ENCODE assay signal across 8 cellular contexts in genomic region chr6:165308926-165309731, GRCh38. TPM values are rescaled to one million over a fixed set of nuclear protein-coding genes. Genes with fewer than 3 reads are reported as not detected.
A peak's percentile ranks its signal among the peaks of the same experiment; 100 is the strongest.
DNase-seq lines count a peak whose midpoint lies in the region; ATAC-seq, FAIRE-seq and TF ChIP-seq lines count a peak whose summit lies in the region.

C6orf118 (minus strand) TSS chr6:165309605; CDS start chr6:165309586, 19 bp downstream.

- no peaks in the 10 kb centered on the region for H3K27me3 ChIP-seq in upper lobe of right lung

- POLR2A ChIA-PET in HEK293T (lab: Yijun Ruan, JAX) = no interaction called here

- peak within 1 kb of the TSS; percentile 72 for H3K4me3 Mint-ChIP-seq in mesothelial cell of epicardium

- FAIRE-seq in GM19239 (lab: Jason Lieb, UNC) = no peak

- H3K4me3 ChIP-seq in upper lobe of right lung = peak within 1 kb of the TSS; percentile 43

- H3K27ac ChIP-seq in upper lobe of right lung = no peak within 1 kb of the TSS

- H3K4me1 Mint-ChIP-seq in mesothelial cell of epicardium = peaks cover 4% of the 10 kb centered on the region

- no peaks in the 10 kb centered on the region for H3K9me3 ChIP-seq in upper lobe of right lung

- ATAC-seq in upper lobe of right lung = peak; percentile 82

- peaks cover 44% of the 10 kb centered on the region for H3K27me3 Mint-ChIP-seq in mesothelial cell of epicardium (ENCODE audit: low read depth)

- no peaks in the 10 kb centered on the region for H3K36me3 ChIP-seq in upper lobe of right lung

- H3K27ac Mint-ChIP-seq in mesothelial cell of epicardium = peak within 1 kb of the TSS; percentile 67

- no peaks in the 10 kb centered on the region for H3K9me3 Mint-ChIP-seq in mesothelial cell of epicardium

- TF ChIP-seq CTCF in mesothelial cell of epicardium (IDR thresholded peaks at IDR 0.05; ENCODE audit: unreplicated experiment) = no peak
- no peak for TF ChIP-seq CTCF in upper lobe of right lung (IDR thresholded peaks at IDR 0.05)

- DNase-seq in HEK293T (ENCODE audit: extremely low spot score) (peak; percentile 88), epidermal melanocyte (ENCODE audit: insufficient read length, low spot score) (peak; percentile 61), mesothelial cell of epicardium (ENCODE audit: low spot score in 2 of 2, unreplicated experiment in 2 of 2) (peak; percentile 55 to 82), upper lobe of right lung (no peak), SIG-M5 (lab: John Stamatoyannopoulos, UW) (no peak), DMS79 treated with DMSO at 0.1 percent for 48 hours (lab: John Stamatoyannopoulos, UW) (no peak), GM19239 (ENCODE audit: insufficient read length, low spot score) (no peak)

- H3K4me1 ChIP-seq in upper lobe of right lung = peaks cover 4% of the 10 kb centered on the region

- intact Hi-C loops in upper lobe of right lung (cut with DNase I) = no loop called here

- no peaks in the 10 kb centered on the region for H3K36me3 Mint-ChIP-seq in mesothelial cell of epicardium

- CTCF ChIA-PET in HEK293T (lab: Yijun Ruan, JAX) = no interaction called here

TF ChIP-seq in HEK293T, 16 proteins besides CTCF, POLR2A, EP300 and RAD21:
- peak; percentile 96 for TF ChIP-seq L3MBTL2 (conservative IDR thresholded peaks at IDR 0.05)
- no peak for TF ChIP-seq ARNT (IDR thresholded peaks at IDR 0.05)
- TF ChIP-seq LEF1 (IDR thresholded peaks at IDR 0.05; ENCODE audit: borderline replicate concordance) = no peak

TF ChIP-seq in PFSK-1, 5 proteins besides CTCF, POLR2A, EP300 and RAD21:
- peak; percentile 83; the same call in 1 of the 2 replicates for TF ChIP-seq SIN3A (IDR thresholded peaks at IDR 0.05; ENCODE audit: borderline replicate concordance, insufficient read depth, low read length)
- TF ChIP-seq POLR2AphosphoS5 (IDR thresholded peaks at IDR 0.05; ENCODE audit: low read depth, low read length) = no peak

RNA-seq across cellular contexts. Expression of gene C6orf118, which starts in this region (rescaled TPM):
- not detected for polyA plus RNA-seq in PFSK-1 (2012; ENCODE audit: insufficient read length, low read depth)
- total RNA-seq in mesothelial cell of epicardium = 0.24 to 0.27 TPM in 2 of 3 replicates, not detected in the other
- total RNA-seq in upper lobe of right lung = not detected

Comparison
In these comparisons a context has a peak if more than half of its experiments do, and no peak if none do; other contexts are left out.
1. Peak in DNase-seq in mesothelial cell of epicardium; RNA of the gene not detected or under 1 TPM.
2. Peak in ATAC-seq and H3K4me3 ChIP-seq in upper lobe of right lung; RNA of the gene not detected or under 1 TPM.
3. DNase-seq: peak in HEK293T (single experiment) and epidermal melanocyte (single experiment); none in upper lobe of right lung (single experiment), SIG-M5 (single experiment), DMS79 treated with DMSO at 0.1 percent for 48 hours (single experiment) and GM19239 (single experiment).